Comparison of ENCODE assay signal across 30 cellular contexts in genomic region chr2:38828460-38828859, GRCh38.
"Had no signal": no experiment of that assay in that cellular context is flagged by ENCODE, and none has a peak within 500 bp of the region (broad histone marks: within the 10 kb centered on the region; RNA-seq: fewer than 3 reads in every experiment).

No MANE protein-coding gene starts in this region.

- H3K9me3 Mint-ChIP-seq: activated CD4-positive, alpha-beta memory T cell treated with anti-CD3 and anti-CD28 coated beads for 36 hours; activated CD4-positive, alpha-beta T cell treated with anti-CD3 and anti-CD28 coated beads, Interleukin-2, amount 10 ng/mL, durations not matched to agents 24 days and 14 days; activated naive CD4-positive, alpha-beta T cell treated with anti-CD3 and anti-CD28 coated beads, Interleukin-2, amount 50 U/mL, for 72 hours; activated T-cell treated with anti-CD3 and anti-CD28 coated beads, Interleukin-2, amount 50 U/mL, for 24 hours; activated T-helper 2 cell treated with anti-CD3 and anti-CD28 coated beads, Interferon-gamma antibody, Interleukin-2, Interleukin-4, amounts not matched to agents 10 μg/mL and 5 μg/mL and 100 μg/mL, durations not matched to agents 14 hours and 24 hours and 36 hours; central memory CD8-positive, alpha-beta T cell; nephron progenitor cell; stimulated activated effector memory CD8-positive, alpha-beta T cell treated with anti-CD3 and anti-CD28 coated beads, Interleukin-12 subunit alpha, Interleukin-12 subunit beta, amount 100 ng/mL, for 72 hours had no signal

- H3K4me2 ChIP-seq: hepatocyte had no signal

- H3K9me3 ChIP-seq: colonic mucosa, gastroesophageal sphincter, left ventricle myocardium inferior, neutrophil, pancreas, prostate gland, sigmoid colon, stomach, thyroid gland, upper lobe of right lung had no signal

- H3K27me3 Mint-ChIP-seq: activated CD4-positive, alpha-beta memory T cell treated with anti-CD3 and anti-CD28 coated beads for 36 hours; activated CD4-positive, alpha-beta T cell treated with anti-CD3 and anti-CD28 coated beads, Interleukin-2, amount 10 ng/mL, durations not matched to agents 24 days and 14 days; activated T-cell treated with anti-CD3 and anti-CD28 coated beads, Interleukin-2, amount 50 U/mL, for 24 hours; central memory CD8-positive, alpha-beta T cell; naive B cell had no signal

- H3K79me2 ChIP-seq: hepatocyte had no signal

- H3K27ac Mint-ChIP-seq: activated CD4-positive, alpha-beta memory T cell treated with anti-CD3 and anti-CD28 coated beads for 36 hours; activated CD4-positive, alpha-beta T cell treated with anti-CD3 and anti-CD28 coated beads, Interleukin-2, amount 10 ng/mL, durations not matched to agents 24 days and 14 days; activated T-helper 2 cell treated with anti-CD3 and anti-CD28 coated beads, Interferon-gamma antibody, Interleukin-2, Interleukin-4, amounts not matched to agents 10 μg/mL and 5 μg/mL and 100 μg/mL, durations not matched to agents 14 hours and 24 hours and 36 hours; naive B cell; nephron progenitor cell; stimulated activated effector memory CD8-positive, alpha-beta T cell treated with anti-CD3 and anti-CD28 coated beads, Interleukin-12 subunit alpha, Interleukin-12 subunit beta, amount 100 ng/mL, for 72 hours had no signal

- H3K27me3 ChIP-seq: colonic mucosa, dorsolateral prefrontal cortex, gastroesophageal sphincter, hepatocyte, neutrophil, pancreas, sigmoid colon, stomach, thyroid gland, upper lobe of right lung had no signal

- H3K4me1 ChIP-seq: colonic mucosa, gastroesophageal sphincter, pancreas, prostate gland, thyroid gland, upper lobe of right lung had no signal

- H3K27ac ChIP-seq: colonic mucosa, gastroesophageal sphincter, hepatocyte, left ventricle myocardium inferior, neutrophil, pancreas, prostate gland, thyroid gland, upper lobe of right lung, VCaP had no signal

- H3K36me3 ChIP-seq: colonic mucosa, neutrophil, prostate gland had no signal

- H3K4me1 Mint-ChIP-seq: central memory CD8-positive, alpha-beta T cell; nephron progenitor cell; stimulated activated effector memory CD8-positive, alpha-beta T cell treated with anti-CD3 and anti-CD28 coated beads, Interleukin-12 subunit alpha, Interleukin-12 subunit beta, amount 100 ng/mL, for 72 hours had no signal

- H2AFZ ChIP-seq: hepatocyte had no signal

- ATAC-seq: activated naive CD4-positive, alpha-beta T cell treated with anti-CD3 and anti-CD28 coated beads, Interleukin-2, amount 50 U/mL, for 72 hours; gastroesophageal sphincter; stimulated activated effector memory CD8-positive, alpha-beta T cell treated with anti-CD3 and anti-CD28 coated beads, Interleukin-12 subunit alpha, Interleukin-12 subunit beta, amount 100 ng/mL, for 72 hours; upper lobe of right lung had no signal

- H3K4me3 ChIP-seq: colonic mucosa, gastroesophageal sphincter, hepatocyte, left ventricle myocardium inferior, pancreas, prostate gland, sigmoid colon, stomach, thyroid gland, upper lobe of right lung had no signal

- H3K4me3 Mint-ChIP-seq: activated CD4-positive, alpha-beta memory T cell treated with anti-CD3 and anti-CD28 coated beads for 36 hours; activated CD4-positive, alpha-beta T cell treated with anti-CD3 and anti-CD28 coated beads, Interleukin-2, amount 10 ng/mL, durations not matched to agents 24 days and 14 days; activated T-cell treated with anti-CD3 and anti-CD28 coated beads, Interleukin-2, amount 50 U/mL, for 24 hours; central memory CD8-positive, alpha-beta T cell; naive B cell; nephron progenitor cell; stimulated activated effector memory CD8-positive, alpha-beta T cell treated with anti-CD3 and anti-CD28 coated beads, Interleukin-12 subunit alpha, Interleukin-12 subunit beta, amount 100 ng/mL, for 72 hours had no signal

- DNase-seq: activated CD4-positive, alpha-beta memory T cell treated with anti-CD3 and anti-CD28 coated beads for 36 hours; activated CD4-positive, alpha-beta T cell treated with anti-CD3 and anti-CD28 coated beads, Interleukin-2, amount 10 ng/mL, durations not matched to agents 24 days and 14 days; activated CD8-positive, alpha-beta memory T cell treated with anti-CD3 and anti-CD28 coated beads, Interleukin-2, amount 50 U/mL, for 48 hours; activated naive CD4-positive, alpha-beta T cell; activated T-cell treated with anti-CD3 and anti-CD28 coated beads, Interleukin-2, amount 50 U/mL, for 24 hours; colonic mucosa; dorsolateral prefrontal cortex; effector memory CD4-positive, alpha-beta T cell; islet precursor cell; left ventricle myocardium inferior; mammary epithelial cell; naive B cell; nephron progenitor cell; pancreas; retina; sigmoid colon; small intestine; stimulated activated CD4-positive, alpha-beta T cell treated with anti-CD3 and anti-CD28 coated beads, Interleukin-4, amount 100 ng/mL, for 24 hours; stomach; thyroid gland; upper lobe of right lung had no signal
